ENCODE assay signal across 22 cellular contexts in genomic region chr17:21157586-21158370, GRCh38. TPM values are rescaled to one million over a fixed set of nuclear protein-coding genes. Genes with fewer than 3 reads are reported as not detected.
DNase-seq lines count a peak whose midpoint lies in the region; ATAC-seq and TF ChIP-seq lines count a peak whose summit lies in the region.
"Had no signal": no experiment of that assay in that cellular context is flagged by ENCODE, and none has a peak within 500 bp of the region (broad histone marks: within the 10 kb centered on the region; RNA-seq: fewer than 3 reads in every experiment).

No MANE protein-coding gene starts in this region.

- no peak overlapping the region for H3K27ac ChIP-seq in CD8-positive, alpha-beta T cell (ENCODE audit: low read depth, low read length)
- H3K27ac ChIP-seq in PC-9: no peak overlapping the region
- H3K27ac ChIP-seq: RWPE1 had no signal

- H3K9me2 ChIP-seq in PC-9 (ENCODE audit: insufficient read depth): no peaks in the 10 kb centered on the region

- no peak for DNase-seq in activated T-cell treated with anti-CD3 and anti-CD28 coated beads, Interleukin-2, amount 50 U/mL, for 24 hours
- no peak for DNase-seq in activated T-cell treated with anti-CD3 and anti-CD28 coated beads for 4 hours
- DNase-seq in CD8-positive, alpha-beta T cell: no peak
- DNase-seq in PC-9: no peak
- DNase-seq in hypothalamus (lab: John Stamatoyannopoulos, UW): no peak
- DNase-seq: DMS153, DND-41, Kasumi-1, NCI-H1092 treated with DMSO at 0.1 percent for 48 hours, NCI-H1436, NCI-H187, NCI-H2081 treated with DMSO at 0.1 percent for 48 hours, NCI-H2171, NCI-H226, NCI-H510A, NCI-H69, SHP77 had no signal

- H3F3A ChIP-seq in PC-9 (ENCODE audit: insufficient read depth, low read depth): no peaks in the 10 kb centered on the region

- ATAC-seq in CD8-positive, alpha-beta T cell: no peak
- ATAC-seq in activated T-helper 17 cell treated with anti-CD3 and anti-CD28 coated beads, Interleukin-2, amount 50 U/mL, for 72 hours (replicated peaks): peak; percentile 86
- peak; percentile 41 for ATAC-seq in stimulated activated memory B cell treated with anti-CD40 and anti-IgM and Interleukin-4, amounts not matched to agents 10 μg/mL and 1 μg/mL and 100 μg/mL, for 72 hours
- ATAC-seq: HepG2, Panc1 had no signal

- H3K79me2 ChIP-seq in PC-9 (ENCODE audit: low read depth): no peaks in the 10 kb centered on the region

- H3K36me3 Mint-ChIP-seq in activated T-cell treated with anti-CD3 and anti-CD28 coated beads, Interleukin-2, amount 50 U/mL, for 24 hours (ENCODE audit: low read depth): peaks cover 14% of the 10 kb centered on the region
- H3K36me3 Mint-ChIP-seq in CD8-positive, alpha-beta T cell: no peaks in the 10 kb centered on the region
- H3K36me3 Mint-ChIP-seq in activated T-helper 17 cell treated with anti-CD3 and anti-CD28 coated beads, Interleukin-2, amount 50 U/mL, for 72 hours (ENCODE audit: low read depth): no peaks in the 10 kb centered on the region
- peaks cover 22% of the 10 kb centered on the region for H3K36me3 Mint-ChIP-seq in stimulated activated memory B cell treated with anti-CD40 and anti-IgM and Interleukin-4, amounts not matched to agents 10 μg/mL and 1 μg/mL and 100 μg/mL, for 72 hours

- H3K4me2 ChIP-seq in PC-9: no peak overlapping the region

- H4K20me1 ChIP-seq in PC-9 (ENCODE audit: insufficient read depth): no peaks in the 10 kb centered on the region

- peaks cover 21% of the 10 kb centered on the region for H3K4me1 Mint-ChIP-seq in activated T-cell treated with anti-CD3 and anti-CD28 coated beads, Interleukin-2, amount 50 U/mL, for 24 hours (ENCODE audit: low read depth)
- H3K4me1 Mint-ChIP-seq in CD8-positive, alpha-beta T cell (ENCODE audit: low read depth): peaks cover 7% of the 10 kb centered on the region
- peaks cover 11% of the 10 kb centered on the region for H3K4me1 Mint-ChIP-seq in activated T-helper 17 cell treated with anti-CD3 and anti-CD28 coated beads, Interleukin-2, amount 50 U/mL, for 72 hours
- peaks cover 25% of the 10 kb centered on the region for H3K4me1 Mint-ChIP-seq in stimulated activated memory B cell treated with anti-CD40 and anti-IgM and Interleukin-4, amounts not matched to agents 10 μg/mL and 1 μg/mL and 100 μg/mL, for 72 hours

- H3K4me1 ChIP-seq in CD8-positive, alpha-beta T cell (ENCODE audit: insufficient read depth, low read length): no peaks in the 10 kb centered on the region
- no peaks in the 10 kb centered on the region for H3K4me1 ChIP-seq in PC-9 (replicated peaks; ENCODE audit: insufficient read depth)

- H3K27me3 Mint-ChIP-seq in activated T-cell treated with anti-CD3 and anti-CD28 coated beads, Interleukin-2, amount 50 U/mL, for 24 hours: no peaks in the 10 kb centered on the region
- no peaks in the 10 kb centered on the region for H3K27me3 Mint-ChIP-seq in CD8-positive, alpha-beta T cell (ENCODE audit: low read depth)
- no peaks in the 10 kb centered on the region for H3K27me3 Mint-ChIP-seq in activated T-helper 17 cell treated with anti-CD3 and anti-CD28 coated beads, Interleukin-2, amount 50 U/mL, for 72 hours
- no peaks in the 10 kb centered on the region for H3K27me3 Mint-ChIP-seq in stimulated activated memory B cell treated with anti-CD40 and anti-IgM and Interleukin-4, amounts not matched to agents 10 μg/mL and 1 μg/mL and 100 μg/mL, for 72 hours

- CTCF ChIA-PET in CD8-positive, alpha-beta T cell (lab: Charles Lee): no interaction called here
- CTCF ChIA-PET in PC-9 (lab: Charles Lee): interaction anchor here (0.6 kb wide), 1 partner anchor 63 kb away, joined by 6 read pairs; no protein-coding TSS in a partner anchor

- no peaks in the 10 kb centered on the region for H3K9me3 ChIP-seq in CD8-positive, alpha-beta T cell (ENCODE audit: low read length)
- H3K9me3 ChIP-seq in PC-9 (ENCODE audit: insufficient read depth, low read depth): no peaks in the 10 kb centered on the region

- intact Hi-C loops in CD8-positive, alpha-beta T cell (cut with DNase I, micrococcal nuclease): no loop called here
- intact Hi-C loops in PC-9 (cut with micrococcal nuclease; ENCODE audit: unreplicated experiment): no loop called here

- peak overlapping the region; percentile 65 for H3K27ac Mint-ChIP-seq in activated T-cell treated with anti-CD3 and anti-CD28 coated beads, Interleukin-2, amount 50 U/mL, for 24 hours
- H3K27ac Mint-ChIP-seq in CD8-positive, alpha-beta T cell: peak overlapping the region; percentile 2
- H3K27ac Mint-ChIP-seq in activated T-helper 17 cell treated with anti-CD3 and anti-CD28 coated beads, Interleukin-2, amount 50 U/mL, for 72 hours: peak overlapping the region; percentile 35
- no peak overlapping the region for H3K27ac Mint-ChIP-seq in stimulated activated memory B cell treated with anti-CD40 and anti-IgM and Interleukin-4, amounts not matched to agents 10 μg/mL and 1 μg/mL and 100 μg/mL, for 72 hours

- no peak overlapping the region for H3K4me3 ChIP-seq in CD8-positive, alpha-beta T cell (ENCODE audit: low read depth, low read length)
- H3K4me3 ChIP-seq in PC-9: no peak overlapping the region

- peaks cover 25% of the 10 kb centered on the region for H3K9me3 Mint-ChIP-seq in activated T-cell treated with anti-CD3 and anti-CD28 coated beads, Interleukin-2, amount 50 U/mL, for 24 hours
- peaks cover 27% of the 10 kb centered on the region for H3K9me3 Mint-ChIP-seq in CD8-positive, alpha-beta T cell
- peaks cover 11% of the 10 kb centered on the region for H3K9me3 Mint-ChIP-seq in activated T-helper 17 cell treated with anti-CD3 and anti-CD28 coated beads, Interleukin-2, amount 50 U/mL, for 72 hours
- peaks cover 16% of the 10 kb centered on the region for H3K9me3 Mint-ChIP-seq in stimulated activated memory B cell treated with anti-CD40 and anti-IgM and Interleukin-4, amounts not matched to agents 10 μg/mL and 1 μg/mL and 100 μg/mL, for 72 hours

- POLR2A ChIA-PET in CD8-positive, alpha-beta T cell (lab: Charles Lee): interaction anchor here (1.2 kb wide), 1 partner anchor 15 kb away, joined by 3 read pairs; no protein-coding TSS in a partner anchor
- POLR2A ChIA-PET in PC-9 (lab: Charles Lee; ENCODE audit: unreplicated experiment): no interaction called here

- no peak for TF ChIP-seq CTCF in CD8-positive, alpha-beta T cell (IDR thresholded peaks at IDR 0.05)
- TF ChIP-seq CTCF in PC-9 (conservative IDR thresholded peaks at IDR 0.05): no peak

- H3K4me3 Mint-ChIP-seq in activated T-cell treated with anti-CD3 and anti-CD28 coated beads, Interleukin-2, amount 50 U/mL, for 24 hours: no peak overlapping the region
- no peak overlapping the region for H3K4me3 Mint-ChIP-seq in CD8-positive, alpha-beta T cell
- H3K4me3 Mint-ChIP-seq in activated T-helper 17 cell treated with anti-CD3 and anti-CD28 coated beads, Interleukin-2, amount 50 U/mL, for 72 hours: no peak overlapping the region
- no peak overlapping the region for H3K4me3 Mint-ChIP-seq in stimulated activated memory B cell treated with anti-CD40 and anti-IgM and Interleukin-4, amounts not matched to agents 10 μg/mL and 1 μg/mL and 100 μg/mL, for 72 hours

- no peaks in the 10 kb centered on the region for H3K36me3 ChIP-seq in CD8-positive, alpha-beta T cell (ENCODE audit: insufficient read depth, low read length)
- H3K36me3 ChIP-seq in PC-9 (ENCODE audit: low read depth): no peaks in the 10 kb centered on the region

- H3K27me3 ChIP-seq in CD8-positive, alpha-beta T cell (ENCODE audit: insufficient read depth, low read length): no peaks in the 10 kb centered on the region
- H3K27me3 ChIP-seq in PC-9 (ENCODE audit: insufficient read depth, low read depth): no peaks in the 10 kb centered on the region

- no TSS peak for BruUV-seq in PC-9 (replicated peaks; lab: Mats Ljungman, UMichigan)

- H2AFZ ChIP-seq in PC-9: no peak overlapping the region

RNA-seq across cellular contexts. Expression of gene DHRS7B, which starts 31.0 kb away (rescaled TPM):
- total RNA-seq in CD8-positive, alpha-beta T cell: 1 to 10 TPM; 6.5 to 8.2 TPM
- total RNA-seq in activated T-helper 17 cell treated with anti-CD3 and anti-CD28 coated beads, Interleukin-2, amount 50 U/mL, for 72 hours: 10 to 100 TPM in 1 of 2 donors, 1 to 10 TPM in 1; 7.3 to 16.9 TPM
- 27.9 and 30.1 TPM in 2 replicates for total RNA-seq in PC-9 (2021)

RNA-seq across cellular contexts. Expression of gene TMEM11, which starts 56.2 kb away (rescaled TPM):
- total RNA-seq in CD8-positive, alpha-beta T cell: 10 to 100 TPM; 23.4 to 26.2 TPM
- 10 to 100 TPM; 14.3 to 28.5 TPM for total RNA-seq in activated T-helper 17 cell treated with anti-CD3 and anti-CD28 coated beads, Interleukin-2, amount 50 U/mL, for 72 hours
- 34.2 and 37.6 TPM in 2 replicates for total RNA-seq in PC-9 (2021)
